1 cellular context compared by ENCODE assay signal in the genomic region with DNA sequence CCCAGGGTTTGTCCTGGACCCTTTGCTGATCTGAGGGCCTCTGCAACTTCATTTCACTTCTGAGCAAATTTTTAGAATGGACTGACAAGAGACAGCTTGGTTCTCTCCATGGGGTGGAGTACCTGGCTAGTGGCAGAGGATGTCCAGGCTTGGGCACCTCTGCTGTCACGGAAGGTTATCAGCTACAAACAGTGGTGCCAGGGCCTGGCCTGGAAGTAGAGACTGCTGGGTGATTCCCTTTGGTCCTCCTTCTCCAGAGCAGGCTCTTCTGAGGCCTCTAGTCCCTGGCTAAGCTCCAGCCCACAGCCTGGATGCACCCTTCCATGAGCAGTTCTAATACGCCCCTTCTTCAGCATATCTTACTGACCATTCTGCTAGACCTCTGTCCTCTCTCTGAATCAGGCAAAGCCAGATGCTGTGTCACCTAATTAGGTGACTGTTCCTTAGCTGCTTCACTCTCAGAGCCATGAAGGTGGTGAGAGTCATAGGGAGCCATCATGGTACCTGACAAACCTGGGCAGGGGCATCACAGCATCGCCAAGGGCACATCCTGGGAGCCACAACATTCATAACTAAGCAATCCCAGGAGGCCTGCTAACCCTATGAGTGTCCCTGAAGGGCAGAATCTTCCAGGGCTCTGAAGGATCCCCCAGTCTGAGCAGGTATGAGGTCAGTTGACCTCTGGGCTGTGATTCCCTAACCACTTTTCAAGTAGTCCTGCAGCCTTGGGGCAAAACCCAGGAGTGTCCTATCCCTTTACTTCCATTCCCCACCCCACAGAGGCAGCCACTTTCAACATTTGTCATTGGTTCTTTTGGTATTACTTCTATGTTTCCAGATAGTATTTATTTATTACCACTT.
TF ChIP-seq lines count a peak whose summit lies in the region.

No MANE protein-coding gene starts in this region.

TF ChIP-seq in H1, 55 proteins besides CTCF, POLR2A, EP300 and RAD21:
- TF ChIP-seq MAFK (IDR thresholded peaks at IDR 0.05; ENCODE audit: low read depth, low read length) (no peak), SIRT6 (IDR thresholded peaks at IDR 0.05; ENCODE audit: low read length) (no peak), YY1 (IDR thresholded peaks at IDR 0.05; ENCODE audit: low read depth, low read length) (no peak), SP4 (IDR thresholded peaks at IDR 0.05; ENCODE audit: low read length) (no peak), EGR1 (IDR thresholded peaks at IDR 0.05; ENCODE audit: borderline replicate concordance, low read depth, low read length) (no peak), TCF12 (IDR thresholded peaks at IDR 0.05; ENCODE audit: low read depth, low read length) (no peak), SUZ12 (IDR thresholded peaks at IDR 0.05; ENCODE audit: low read length) (no peak), GTF2F1 (IDR thresholded peaks at IDR 0.05; ENCODE audit: borderline replicate concordance, low read depth, low read length) (no peak), CEBPB (IDR thresholded peaks at IDR 0.05; ENCODE audit: low read depth, low read length) (no peak), BACH1 (IDR thresholded peaks at IDR 0.05; ENCODE audit: low read length) (no peak), EZH2 (IDR thresholded peaks at IDR 0.05; ENCODE audit: low read depth, low read length, severe bottlenecking) (no peak), SRF (IDR thresholded peaks at IDR 0.05; ENCODE audit: low read depth, low read length) (no peak), POU5F1 (IDR thresholded peaks at IDR 0.05; ENCODE audit: low read depth, low read length) (no peak), BCL11A (IDR thresholded peaks at IDR 0.05; ENCODE audit: low read depth in 2 of 2, low read length in 2 of 2) (no peak), SAP30 (IDR thresholded peaks at IDR 0.05; ENCODE audit: insufficient read depth, insufficient replicate concordance, low read length) (no peak), CBX5 (IDR thresholded peaks at IDR 0.05; ENCODE audit: low read depth, low read length) (no peak), KDM4A (IDR thresholded peaks at IDR 0.05; ENCODE audit: low read depth, low read length, severe bottlenecking) (no peak), HDAC2 (IDR thresholded peaks at IDR 0.05; ENCODE audit: borderline replicate concordance in 1 of 2, low read depth in 2 of 2, low read length in 2 of 2) (no peak)
- TF ChIP-seq, protein P1, sequence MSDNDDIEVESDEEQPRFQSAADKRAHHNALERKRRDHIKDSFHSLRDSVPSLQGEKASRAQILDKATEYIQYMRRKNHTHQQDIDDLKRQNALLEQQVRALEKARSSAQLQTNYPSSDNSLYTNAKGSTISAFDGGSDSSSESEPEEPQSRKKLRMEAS (IDR thresholded peaks at IDR 0.05), result no peak
